Comparison of ENCODE assay signal across 9 cellular contexts in genomic region chr2:238106698-238107524, GRCh38. TPM values are rescaled to one million over a fixed set of nuclear protein-coding genes. Genes with fewer than 3 reads are reported as not detected.
DNase-seq lines count a peak whose midpoint lies in the region; ATAC-seq, FAIRE-seq and TF ChIP-seq lines count a peak whose summit lies in the region.
"Had no signal": no experiment of that assay in that cellular context is flagged by ENCODE, and none has a peak within 500 bp of the region (broad histone marks: within the 10 kb centered on the region; RNA-seq: fewer than 3 reads in every experiment).

No MANE protein-coding gene starts in this region.

- H3K4me1 Mint-ChIP-seq in HFFc6 (ENCODE audit: low read depth): no peaks in the 10 kb centered on the region

- 0 out of 2 replicates have a peak overlapping the region, but pooled peaks have one; percentile 17 for H3K4me3 Mint-ChIP-seq in HFFc6
- H3K4me3 Mint-ChIP-seq: CD4-positive, alpha-beta T cell had no signal

- TF ChIP-seq POLR2A in H54 (IDR thresholded peaks at IDR 0.05; ENCODE audit: low read depth, low read length): no peak

- H3K9me3 Mint-ChIP-seq in HFFc6: peaks cover 8% of the 10 kb centered on the region
- H3K9me3 Mint-ChIP-seq: CD4-positive, alpha-beta T cell had no signal

- H3K36me3 Mint-ChIP-seq in HFFc6 (ENCODE audit: low read depth): peaks cover 5% of the 10 kb centered on the region

- peak; percentile 28 for DNase-seq in NCI-H2196 (lab: John Stamatoyannopoulos, UW; ENCODE audit: unreplicated experiment)
- no peak for DNase-seq in NCI-H2196 treated with DMSO at 0.1 percent for 48 hours (lab: John Stamatoyannopoulos, UW; ENCODE audit: unreplicated experiment)
- DNase-seq in HFFc6: no peak
- peak; percentile 26 for DNase-seq in SHP77 treated with DMSO at 0.1 percent for 48 hours (lab: John Stamatoyannopoulos, UW)
- DNase-seq in left lobe of liver (ENCODE audit: low spot score): peak; percentile 65
- no peak for DNase-seq in caudate nucleus (lab: John Stamatoyannopoulos, UW)
- DNase-seq in H54 (ENCODE audit: insufficient read length, low spot score): no peak

- H3K27me3 Mint-ChIP-seq in HFFc6 (ENCODE audit: insufficient read depth): peaks cover 17% of the 10 kb centered on the region
- H3K27me3 Mint-ChIP-seq: CD4-positive, alpha-beta T cell had no signal

- H3K27ac Mint-ChIP-seq in HFFc6: no peak overlapping the region
- H3K27ac Mint-ChIP-seq: CD4-positive, alpha-beta T cell had no signal

- peak; percentile 41 for TF ChIP-seq CTCF in HFFc6 (IDR thresholded peaks at IDR 0.05)

- FAIRE-seq in H54 (lab: Jason Lieb, UNC): no peak

- no peak overlapping the region for H3K27ac ChIP-seq in caudate nucleus (ENCODE audit: low read depth, low read length)

- peak; percentile 61 for ATAC-seq in left lobe of liver
- ATAC-seq in GM21381 (IDR thresholded peaks at IDR 0.05; ENCODE audit: unreplicated experiment): no peak

RNA-seq across cellular contexts. Expression of gene ESPNL, which starts 6.8 kb away (rescaled TPM):
- total RNA-seq in HFFc6 (2021; fragmentation: NEBNext Ultra II Directional; extraction: Animal tissue kit (Norgen Biotek cat#: 25700)): 1 to 10 TPM; 1.0 to 3.0 (median 2.6) TPM
- 1.7 TPM for total RNA-seq in left lobe of liver
- total RNA-seq: CD4-positive, alpha-beta T cell had no signal

RNA-seq across cellular contexts. Expression of gene KLHL30, which starts 31.6 kb away (rescaled TPM):
- under 1 TPM in 4 of 6 experiments, not detected in 2; 0.05 to 0.14 (median 0.12) TPM for total RNA-seq in HFFc6 (2021; fragmentation: NEBNext Ultra II Directional; extraction: Animal tissue kit (Norgen Biotek cat#: 25700))
- total RNA-seq in left lobe of liver: 0.10 TPM
- total RNA-seq: CD4-positive, alpha-beta T cell had no signal

RNA-seq across cellular contexts. Expression of gene SCLY, which starts 46.1 kb away (rescaled TPM):
- 10 to 100 TPM; 11.3 to 16.4 (median 12.3) TPM for total RNA-seq in HFFc6 (2021; fragmentation: NEBNext Ultra II Directional; extraction: Animal tissue kit (Norgen Biotek cat#: 25700))
- 40.6 TPM for total RNA-seq in left lobe of liver

RNA-seq across cellular contexts. Expression of gene ERFE, which starts 51.9 kb away (rescaled TPM):
- total RNA-seq in HFFc6 (2021; fragmentation: NEBNext Ultra II Directional; extraction: Animal tissue kit (Norgen Biotek cat#: 25700)): under 1 TPM in 5 of 6 experiments, not detected in 1; 0.19 to 0.46 (median 0.41) TPM
- not detected for total RNA-seq in left lobe of liver
- total RNA-seq: CD4-positive, alpha-beta T cell had no signal

Comparison
In these comparisons a context has a peak if more than half of its experiments do, and no peak if none do; other contexts are left out.
1. DNase-seq: peak in NCI-H2196 (single experiment), SHP77 treated with DMSO at 0.1 percent for 48 hours (single experiment) and left lobe of liver (single experiment); none in NCI-H2196 treated with DMSO at 0.1 percent for 48 hours (single experiment), HFFc6 (single experiment), caudate nucleus (0 of 61) and H54 (single experiment).